1 cellular context compared by ENCODE assay signal in the genomic region with DNA sequence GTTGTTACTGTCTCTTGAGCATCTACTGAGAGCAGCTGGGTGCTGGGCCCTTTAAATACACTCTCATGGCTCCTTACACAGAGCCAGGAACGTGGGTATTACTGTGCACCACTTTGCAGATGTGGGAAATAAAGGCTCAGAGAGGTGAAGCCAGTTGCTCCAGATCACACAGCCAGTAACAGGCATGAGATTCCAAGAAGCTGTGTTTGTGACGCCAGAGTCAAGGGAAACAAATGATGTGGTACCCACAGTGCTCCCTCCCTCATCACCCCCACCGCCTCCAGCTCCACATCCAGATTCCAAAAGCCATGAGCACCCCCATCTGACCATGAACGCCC.
TF ChIP-seq lines count a peak whose summit lies in the region.

No MANE protein-coding gene starts in this region.

TF ChIP-seq in H1, 55 proteins besides CTCF, POLR2A, EP300 and RAD21:
- TF ChIP-seq EZH2 (IDR thresholded peaks at IDR 0.05; ENCODE audit: low read depth, low read length, severe bottlenecking), result no peak
- TF ChIP-seq SRF (IDR thresholded peaks at IDR 0.05; ENCODE audit: low read depth, low read length), result no peak
- TF ChIP-seq TAF7 (optimal IDR thresholded peaks at IDR 0.05; ENCODE audit: borderline replicate concordance, low read depth, low read length), result no peak
- no peak for TF ChIP-seq NANOG (IDR thresholded peaks at IDR 0.05; ENCODE audit: insufficient read depth, low read depth, low read length, poor library complexity, severe bottlenecking)
- no peak for TF ChIP-seq POLR2AphosphoS5 (IDR thresholded peaks at IDR 0.05; ENCODE audit: low read depth, low read length)
- no peak for TF ChIP-seq E2F6 (IDR thresholded peaks at IDR 0.05)
- TF ChIP-seq CREB1 (IDR thresholded peaks at IDR 0.05), result no peak
- TF ChIP-seq CBX8 (IDR thresholded peaks at IDR 0.05; ENCODE audit: borderline replicate concordance, low read depth, low read length), result no peak
- no peak for TF ChIP-seq ASH2L (IDR thresholded peaks at IDR 0.05; ENCODE audit: low read length)
- TF ChIP-seq KDM4A (IDR thresholded peaks at IDR 0.05; ENCODE audit: low read depth, low read length, severe bottlenecking), result no peak
- TF ChIP-seq, protein P1, sequence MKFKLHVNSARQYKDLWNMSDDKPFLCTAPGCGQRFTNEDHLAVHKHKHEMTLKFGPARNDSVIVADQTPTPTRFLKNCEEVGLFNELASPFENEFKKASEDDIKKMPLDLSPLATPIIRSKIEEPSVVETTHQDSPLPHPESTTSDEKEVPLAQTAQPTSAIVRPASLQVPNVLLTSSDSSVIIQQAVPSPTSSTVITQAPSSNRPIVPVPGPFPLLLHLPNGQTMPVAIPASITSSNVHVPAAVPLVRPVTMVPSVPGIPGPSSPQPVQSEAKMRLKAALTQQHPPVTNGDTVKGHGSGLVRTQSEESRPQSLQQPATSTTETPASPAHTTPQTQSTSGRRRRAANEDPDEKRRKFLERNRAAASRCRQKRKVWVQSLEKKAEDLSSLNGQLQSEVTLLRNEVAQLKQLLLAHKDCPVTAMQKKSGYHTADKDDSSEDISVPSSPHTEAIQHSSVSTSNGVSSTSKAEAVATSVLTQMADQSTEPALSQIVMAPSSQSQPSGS (IDR thresholded peaks at IDR 0.05; ENCODE audit: low read length), result no peak
- no peak for TF ChIP-seq CEBPB (IDR thresholded peaks at IDR 0.05; ENCODE audit: low read depth, low read length)
- no peak for TF ChIP-seq SP2 (IDR thresholded peaks at IDR 0.05; ENCODE audit: low read length)
- no peak for TF ChIP-seq BACH1 (IDR thresholded peaks at IDR 0.05; ENCODE audit: low read length)
- TF ChIP-seq ATF3 (IDR thresholded peaks at IDR 0.05; ENCODE audit: insufficient read depth, low read depth, low read length), result no peak
